In the genomic region with DNA sequence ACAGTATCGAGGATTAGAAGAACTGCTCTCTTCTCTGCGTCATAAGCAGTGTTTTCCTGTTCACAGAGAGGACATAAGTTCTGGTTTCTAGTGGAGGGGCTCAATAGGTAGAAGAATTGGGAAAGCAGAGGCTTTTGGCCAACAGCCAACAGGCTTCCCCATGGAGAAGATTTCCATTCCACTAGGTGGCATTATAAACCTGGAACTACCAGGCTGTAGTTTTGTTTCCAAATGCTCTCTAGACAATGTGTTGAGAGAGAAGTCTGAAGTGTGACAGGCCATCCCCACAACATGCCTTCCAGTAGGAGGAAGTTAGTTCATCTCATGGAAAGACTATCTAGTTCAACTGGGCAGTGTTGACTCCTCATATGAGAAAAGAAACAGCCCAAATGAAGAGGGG, we compare ENCODE assay signal across 1 cellular context.
TF ChIP-seq lines count a peak whose summit lies in the region.

No MANE protein-coding gene starts in this region.

TF ChIP-seq in liver, 16 proteins besides CTCF, POLR2A, EP300 and RAD21 (continued from another document):
- TF ChIP-seq HNF4G (IDR thresholded peaks at IDR 0.05) (no peak), NR2F2 (IDR thresholded peaks at IDR 0.05) (no peak), FOXA2 (IDR thresholded peaks at IDR 0.05) (no peak), RXRA (IDR thresholded peaks at IDR 0.05) (no peak), JUND (IDR thresholded peaks at IDR 0.05) (no peak)
- TF ChIP-seq, protein P1, sequence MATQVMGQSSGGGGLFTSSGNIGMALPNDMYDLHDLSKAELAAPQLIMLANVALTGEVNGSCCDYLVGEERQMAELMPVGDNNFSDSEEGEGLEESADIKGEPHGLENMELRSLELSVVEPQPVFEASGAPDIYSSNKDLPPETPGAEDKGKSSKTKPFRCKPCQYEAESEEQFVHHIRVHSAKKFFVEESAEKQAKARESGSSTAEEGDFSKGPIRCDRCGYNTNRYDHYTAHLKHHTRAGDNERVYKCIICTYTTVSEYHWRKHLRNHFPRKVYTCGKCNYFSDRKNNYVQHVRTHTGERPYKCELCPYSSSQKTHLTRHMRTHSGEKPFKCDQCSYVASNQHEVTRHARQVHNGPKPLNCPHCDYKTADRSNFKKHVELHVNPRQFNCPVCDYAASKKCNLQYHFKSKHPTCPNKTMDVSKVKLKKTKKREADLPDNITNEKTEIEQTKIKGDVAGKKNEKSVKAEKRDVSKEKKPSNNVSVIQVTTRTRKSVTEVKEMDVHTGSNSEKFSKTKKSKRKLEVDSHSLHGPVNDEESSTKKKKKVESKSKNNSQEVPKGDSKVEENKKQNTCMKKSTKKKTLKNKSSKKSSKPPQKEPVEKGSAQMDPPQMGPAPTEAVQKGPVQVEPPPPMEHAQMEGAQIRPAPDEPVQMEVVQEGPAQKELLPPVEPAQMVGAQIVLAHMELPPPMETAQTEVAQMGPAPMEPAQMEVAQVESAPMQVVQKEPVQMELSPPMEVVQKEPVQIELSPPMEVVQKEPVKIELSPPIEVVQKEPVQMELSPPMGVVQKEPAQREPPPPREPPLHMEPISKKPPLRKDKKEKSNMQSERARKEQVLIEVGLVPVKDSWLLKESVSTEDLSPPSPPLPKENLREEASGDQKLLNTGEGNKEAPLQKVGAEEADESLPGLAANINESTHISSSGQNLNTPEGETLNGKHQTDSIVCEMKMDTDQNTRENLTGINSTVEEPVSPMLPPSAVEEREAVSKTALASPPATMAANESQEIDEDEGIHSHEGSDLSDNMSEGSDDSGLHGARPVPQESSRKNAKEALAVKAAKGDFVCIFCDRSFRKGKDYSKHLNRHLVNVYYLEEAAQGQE (IDR thresholded peaks at IDR 0.05) = no peak
